Comparison of ENCODE assay signal across 11 cellular contexts in the genomic region with DNA sequence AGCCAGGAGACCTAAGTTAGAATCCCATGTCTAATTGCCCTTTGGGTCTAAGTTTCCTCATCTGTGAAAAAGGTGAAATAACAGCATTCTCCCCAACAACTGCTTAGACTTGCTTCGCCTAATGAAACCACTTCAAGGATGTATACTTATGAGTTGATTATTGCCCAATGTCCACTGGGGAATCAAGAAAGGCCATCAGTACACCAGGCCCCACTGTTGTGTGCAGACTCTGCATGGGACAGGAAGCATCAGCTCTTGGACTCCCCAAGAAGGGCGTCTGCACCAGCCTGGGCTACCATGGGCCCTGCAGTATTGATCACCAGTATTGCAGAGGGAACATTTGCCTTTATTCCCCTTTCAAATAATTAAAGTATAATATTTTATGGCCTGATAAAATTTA.
DNase-seq lines count a peak whose midpoint lies in the region; TF ChIP-seq lines count a peak whose summit lies in the region.
"Had no signal": no experiment of that assay in that cellular context is flagged by ENCODE, and none has a peak within 500 bp of the region (broad histone marks: within the 10 kb centered on the region; RNA-seq: fewer than 3 reads in every experiment).

No MANE protein-coding gene starts in this region.

- H3K4me3 ChIP-seq in HL-60 (replicated peaks; ENCODE audit: insufficient read depth, low read length) (no peak overlapping the region), subcutaneous abdominal adipose tissue (ENCODE audit: low read depth in 1 of 5, low read length in 5 of 5) (no peak overlapping the region)
- H3K4me3 ChIP-seq: A549 had no signal

- H3K36me3 ChIP-seq in subcutaneous abdominal adipose tissue (ENCODE audit: control insufficient read depth in 5 of 5, insufficient read depth in 5 of 5, low read length in 5 of 5), result no peaks in the 10 kb centered on the region

- no peaks in the 10 kb centered on the region for H3K27me3 ChIP-seq in HL-60 (ENCODE audit: insufficient read depth, poor library complexity, severe bottlenecking)
- H3K27me3 ChIP-seq in subcutaneous abdominal adipose tissue (ENCODE audit: control insufficient read depth in 5 of 5, insufficient read depth in 4 of 5, low read length in 5 of 5), result no peaks in the 10 kb centered on the region

- peak overlapping the region; percentile 91 for H3K27ac Mint-ChIP-seq in dendritic cell treated with granulocyte-macrophage colony-stimulating factor and Interleukin-4, amounts not matched to agents 40 ng/mL and 50 ng/mL, for 4 days
- H3K27ac Mint-ChIP-seq: CD4-positive, CD25-positive, alpha-beta regulatory T cell; HFFc6 had no signal

- peaks cover 73% of the 10 kb centered on the region for H3K4me1 Mint-ChIP-seq in dendritic cell treated with granulocyte-macrophage colony-stimulating factor and Interleukin-4, amounts not matched to agents 40 ng/mL and 50 ng/mL, for 4 days (ENCODE audit: low read depth)
- H3K4me1 Mint-ChIP-seq: CD4-positive, CD25-positive, alpha-beta regulatory T cell had no signal

- no peaks in the 10 kb centered on the region for H3K9me3 ChIP-seq in subcutaneous abdominal adipose tissue (ENCODE audit: control insufficient read depth in 5 of 5, low read length in 5 of 5)
- H3K9me3 ChIP-seq: A549 had no signal

- H3K27ac ChIP-seq in HL-60 (replicated peaks) (peak overlapping the region; percentile 87), subcutaneous abdominal adipose tissue (ENCODE audit: low read depth, low read length) (peak overlapping the region; percentile 54)
- H3K27ac ChIP-seq: A549 had no signal

- no peaks in the 10 kb centered on the region for H3K27me3 Mint-ChIP-seq in dendritic cell treated with granulocyte-macrophage colony-stimulating factor and Interleukin-4, amounts not matched to agents 40 ng/mL and 50 ng/mL, for 4 days
- H3K27me3 Mint-ChIP-seq: CD4-positive, CD25-positive, alpha-beta regulatory T cell had no signal

- H3K9ac ChIP-seq in subcutaneous abdominal adipose tissue (ENCODE audit: low read length in 5 of 5), result no peak overlapping the region

- intact Hi-C loops in dendritic cell treated with granulocyte-macrophage colony-stimulating factor and Interleukin-4, amounts not matched to agents 40 ng/mL and 50 ng/mL, for 4 days (cut with micrococcal nuclease), result loop anchor here (5.0 kb wide), 1 partner anchor 37 kb away; no protein-coding TSS in a partner anchor

- DNase-seq in HL-60 (ENCODE audit: low read depth in 1 of 2, low spot score in 1 of 2) (no peak), OCI-M1 (lab: John Stamatoyannopoulos, UW) (no peak), SHP77 treated with DMSO at 0.1 percent for 48 hours (lab: John Stamatoyannopoulos, UW) (no peak), RKO (ENCODE audit: low spot score) (no peak)
- DNase-seq: CD4-positive, CD25-positive, alpha-beta regulatory T cell; DMS 273 treated with DMSO at 0.1 percent for 48 hours; HCEC 1CT; HFFc6 had no signal

- peaks cover 0 to 30% (median 9%) of the 10 kb centered on the region in 5 donors for H3K4me1 ChIP-seq in subcutaneous abdominal adipose tissue (ENCODE audit: control insufficient read depth in 5 of 5, insufficient read depth in 5 of 5, low read length in 5 of 5)
- H3K4me1 ChIP-seq: A549 had no signal

- H3K4me3 Mint-ChIP-seq in dendritic cell treated with granulocyte-macrophage colony-stimulating factor and Interleukin-4, amounts not matched to agents 40 ng/mL and 50 ng/mL, for 4 days, result no peak overlapping the region
- H3K4me3 Mint-ChIP-seq: CD4-positive, CD25-positive, alpha-beta regulatory T cell; HFFc6 had no signal

- no peaks in the 10 kb centered on the region for H3K9me3 Mint-ChIP-seq in dendritic cell treated with granulocyte-macrophage colony-stimulating factor and Interleukin-4, amounts not matched to agents 40 ng/mL and 50 ng/mL, for 4 days

- no peaks in the 10 kb centered on the region for H3K36me3 Mint-ChIP-seq in dendritic cell treated with granulocyte-macrophage colony-stimulating factor and Interleukin-4, amounts not matched to agents 40 ng/mL and 50 ng/mL, for 4 days (ENCODE audit: low read depth)
- H3K36me3 Mint-ChIP-seq: CD4-positive, CD25-positive, alpha-beta regulatory T cell had no signal

- TF ChIP-seq CTCF in HL-60 (IDR thresholded peaks at IDR 0.05; ENCODE audit: insufficient read depth, low read length), result no peak
